ENCODE assay signal across 14 cellular contexts in genomic region chr3:186427627-186428026, GRCh38.
DNase-seq lines count a peak whose midpoint lies in the region; ATAC-seq lines count a peak whose summit lies in the region.
"Had no signal": no experiment of that assay in that cellular context is flagged by ENCODE, and none has a peak within 500 bp of the region (broad histone marks: within the 10 kb centered on the region; RNA-seq: fewer than 3 reads in every experiment).

No MANE protein-coding gene starts in this region.

- peak; percentile 50 for DNase-seq in Right ventricle myocardium superior
- DNase-seq in cardiac septum (ENCODE audit: low spot score): no peak
- DNase-seq in astrocyte of the hippocampus (ENCODE audit: low read depth, low spot score): peak; percentile 44
- peak; percentile 72 for DNase-seq in hepatic stellate cell (ENCODE audit: low spot score)
- no peak for DNase-seq in GOT3 (lab: John Stamatoyannopoulos, UW)
- no peak for DNase-seq in stimulated activated effector memory CD8-positive, alpha-beta T cell treated with anti-CD3 and anti-CD28 coated beads, Interleukin-12 subunit alpha, Interleukin-12 subunit beta, amount 100 ng/mL, for 72 hours (ENCODE audit: low spot score in 2 of 2)
- no peak for DNase-seq in activated T-helper 1 cell treated with anti-CD3 and anti-CD28 coated beads, Interleukin-12 subunit alpha, Interleukin-12 subunit beta, Interleukin-2, Interleukin-4 antibody, amounts not matched to agents 30 ng/mL and 10 ng/mL and 1 ng/mL, durations not matched to agents 14 hours and 24 hours and 36 hours (ENCODE audit: low spot score)
- DNase-seq in NCI-H524 (lab: John Stamatoyannopoulos, UW): no peak
- DNase-seq: activated CD8-positive, alpha-beta memory T cell treated with anti-CD3 and anti-CD28 coated beads, Interleukin-2, amount 50 U/mL, for 4 hours; Calu3; effector CD4-positive, alpha-beta T cell; SHP77 treated with DMSO at 0.1 percent for 48 hours; small intestine; transverse colon had no signal

- H3K27me3 Mint-ChIP-seq in activated T-helper 1 cell treated with anti-CD3 and anti-CD28 coated beads, Interleukin-12 subunit alpha, Interleukin-12 subunit beta, Interleukin-2, Interleukin-4 antibody, amounts not matched to agents 30 ng/mL and 10 ng/mL and 1 ng/mL, durations not matched to agents 14 hours and 24 hours and 36 hours (ENCODE audit: insufficient read depth): peaks cover 11% of the 10 kb centered on the region

- no peak overlapping the region for H3K4me3 Mint-ChIP-seq in stimulated activated effector memory CD8-positive, alpha-beta T cell treated with anti-CD3 and anti-CD28 coated beads, Interleukin-12 subunit alpha, Interleukin-12 subunit beta, amount 100 ng/mL, for 72 hours
- H3K4me3 Mint-ChIP-seq in activated T-helper 1 cell treated with anti-CD3 and anti-CD28 coated beads, Interleukin-12 subunit alpha, Interleukin-12 subunit beta, Interleukin-2, Interleukin-4 antibody, amounts not matched to agents 30 ng/mL and 10 ng/mL and 1 ng/mL, durations not matched to agents 14 hours and 24 hours and 36 hours: no peak overlapping the region

- no peaks in the 10 kb centered on the region for H3K9me3 Mint-ChIP-seq in stimulated activated effector memory CD8-positive, alpha-beta T cell treated with anti-CD3 and anti-CD28 coated beads, Interleukin-12 subunit alpha, Interleukin-12 subunit beta, amount 100 ng/mL, for 72 hours
- H3K9me3 Mint-ChIP-seq in activated T-helper 1 cell treated with anti-CD3 and anti-CD28 coated beads, Interleukin-12 subunit alpha, Interleukin-12 subunit beta, Interleukin-2, Interleukin-4 antibody, amounts not matched to agents 30 ng/mL and 10 ng/mL and 1 ng/mL, durations not matched to agents 14 hours and 24 hours and 36 hours: no peaks in the 10 kb centered on the region

- peak; percentile 90 for ATAC-seq in Right ventricle myocardium superior (ENCODE audit: poor library complexity)
- no peak for ATAC-seq in stimulated activated effector memory CD8-positive, alpha-beta T cell treated with anti-CD3 and anti-CD28 coated beads, Interleukin-12 subunit alpha, Interleukin-12 subunit beta, amount 100 ng/mL, for 72 hours

- no peak overlapping the region for H3K27ac Mint-ChIP-seq in stimulated activated effector memory CD8-positive, alpha-beta T cell treated with anti-CD3 and anti-CD28 coated beads, Interleukin-12 subunit alpha, Interleukin-12 subunit beta, amount 100 ng/mL, for 72 hours
- no peak overlapping the region for H3K27ac Mint-ChIP-seq in activated T-helper 1 cell treated with anti-CD3 and anti-CD28 coated beads, Interleukin-12 subunit alpha, Interleukin-12 subunit beta, Interleukin-2, Interleukin-4 antibody, amounts not matched to agents 30 ng/mL and 10 ng/mL and 1 ng/mL, durations not matched to agents 14 hours and 24 hours and 36 hours

- intact Hi-C loops in Right ventricle myocardium superior (cut with DNase I) (no loop called here), cardiac septum (cut with DNase I) (loop anchor here (2.0 kb wide), 1 partner anchor 21 kb away; no protein-coding TSS in a partner anchor)
- intact Hi-C loops in activated T-helper 1 cell treated with anti-CD3 and anti-CD28 coated beads, Interleukin-12 subunit alpha, Interleukin-12 subunit beta, Interleukin-2, Interleukin-4 antibody, amounts not matched to agents 30 ng/mL and 10 ng/mL and 1 ng/mL, durations not matched to agents 14 hours and 24 hours and 36 hours (cut with micrococcal nuclease): no loop called here

- no peaks in the 10 kb centered on the region for H3K36me3 Mint-ChIP-seq in stimulated activated effector memory CD8-positive, alpha-beta T cell treated with anti-CD3 and anti-CD28 coated beads, Interleukin-12 subunit alpha, Interleukin-12 subunit beta, amount 100 ng/mL, for 72 hours
- no peaks in the 10 kb centered on the region for H3K36me3 Mint-ChIP-seq in activated T-helper 1 cell treated with anti-CD3 and anti-CD28 coated beads, Interleukin-12 subunit alpha, Interleukin-12 subunit beta, Interleukin-2, Interleukin-4 antibody, amounts not matched to agents 30 ng/mL and 10 ng/mL and 1 ng/mL, durations not matched to agents 14 hours and 24 hours and 36 hours (ENCODE audit: low read depth)

- H3K4me1 Mint-ChIP-seq in stimulated activated effector memory CD8-positive, alpha-beta T cell treated with anti-CD3 and anti-CD28 coated beads, Interleukin-12 subunit alpha, Interleukin-12 subunit beta, amount 100 ng/mL, for 72 hours: peaks cover 6% of the 10 kb centered on the region
- no peaks in the 10 kb centered on the region for H3K4me1 Mint-ChIP-seq in activated T-helper 1 cell treated with anti-CD3 and anti-CD28 coated beads, Interleukin-12 subunit alpha, Interleukin-12 subunit beta, Interleukin-2, Interleukin-4 antibody, amounts not matched to agents 30 ng/mL and 10 ng/mL and 1 ng/mL, durations not matched to agents 14 hours and 24 hours and 36 hours (ENCODE audit: low read depth)

Comparison
In these comparisons a context has a peak if more than half of its experiments do, and no peak if none do; other contexts are left out.
1. DNase-seq: peak in Right ventricle myocardium superior (single experiment), astrocyte of the hippocampus (single experiment) and hepatic stellate cell (single experiment); none in cardiac septum (single experiment), GOT3 (single experiment), stimulated activated effector memory CD8-positive, alpha-beta T cell treated with anti-CD3 and anti-CD28 coated beads, Interleukin-12 subunit alpha, Interleukin-12 subunit beta, amount 100 ng/mL, for 72 hours (0 of 2), activated T-helper 1 cell treated with anti-CD3 and anti-CD28 coated beads, Interleukin-12 subunit alpha, Interleukin-12 subunit beta, Interleukin-2, Interleukin-4 antibody, amounts not matched to agents 30 ng/mL and 10 ng/mL and 1 ng/mL, durations not matched to agents 14 hours and 24 hours and 36 hours (single experiment) and NCI-H524 (0 of 2).